1 cellular context compared by ENCODE assay signal in the genomic region with DNA sequence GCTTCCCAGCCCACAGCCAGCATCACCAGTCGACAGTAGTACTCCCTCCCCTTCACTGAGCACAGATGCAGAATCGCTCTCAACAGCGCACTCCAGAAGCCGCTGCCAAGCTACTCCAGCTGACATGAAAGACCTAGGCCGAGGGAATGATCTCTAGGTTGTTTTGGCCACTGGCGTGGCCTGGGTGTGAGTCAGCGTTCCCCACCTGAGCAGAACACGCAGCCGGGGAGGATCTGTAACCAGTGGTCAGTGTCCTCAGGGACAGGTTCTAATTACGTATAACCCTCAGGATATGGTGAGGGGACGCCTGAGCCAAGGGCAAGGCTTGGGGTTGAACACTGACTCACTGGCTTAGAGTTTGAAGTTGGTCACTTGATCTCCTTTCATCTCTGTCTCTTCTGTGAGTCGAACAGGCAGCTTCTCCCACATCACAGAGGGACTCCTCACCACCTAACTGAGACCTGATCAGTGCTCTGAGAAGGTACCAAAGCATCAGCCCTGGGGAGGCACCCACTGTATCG.
A peak's percentile ranks its signal among the peaks of the same experiment; 100 is the strongest.
TF ChIP-seq lines count a peak whose summit lies in the region.

No MANE protein-coding gene starts in this region.

TF ChIP-seq in K562, 482 proteins besides CTCF, POLR2A, EP300 and RAD21 (continued from another document and continues in another):
- TF ChIP-seq, protein P1, sequence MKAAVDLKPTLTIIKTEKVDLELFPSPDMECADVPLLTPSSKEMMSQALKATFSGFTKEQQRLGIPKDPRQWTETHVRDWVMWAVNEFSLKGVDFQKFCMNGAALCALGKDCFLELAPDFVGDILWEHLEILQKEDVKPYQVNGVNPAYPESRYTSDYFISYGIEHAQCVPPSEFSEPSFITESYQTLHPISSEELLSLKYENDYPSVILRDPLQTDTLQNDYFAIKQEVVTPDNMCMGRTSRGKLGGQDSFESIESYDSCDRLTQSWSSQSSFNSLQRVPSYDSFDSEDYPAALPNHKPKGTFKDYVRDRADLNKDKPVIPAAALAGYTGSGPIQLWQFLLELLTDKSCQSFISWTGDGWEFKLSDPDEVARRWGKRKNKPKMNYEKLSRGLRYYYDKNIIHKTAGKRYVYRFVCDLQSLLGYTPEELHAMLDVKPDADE (conservative IDR thresholded peaks at IDR 0.05; ENCODE audit: control insufficient read depth, low read depth, low read length), result no peak
- TF ChIP-seq, protein P2, sequence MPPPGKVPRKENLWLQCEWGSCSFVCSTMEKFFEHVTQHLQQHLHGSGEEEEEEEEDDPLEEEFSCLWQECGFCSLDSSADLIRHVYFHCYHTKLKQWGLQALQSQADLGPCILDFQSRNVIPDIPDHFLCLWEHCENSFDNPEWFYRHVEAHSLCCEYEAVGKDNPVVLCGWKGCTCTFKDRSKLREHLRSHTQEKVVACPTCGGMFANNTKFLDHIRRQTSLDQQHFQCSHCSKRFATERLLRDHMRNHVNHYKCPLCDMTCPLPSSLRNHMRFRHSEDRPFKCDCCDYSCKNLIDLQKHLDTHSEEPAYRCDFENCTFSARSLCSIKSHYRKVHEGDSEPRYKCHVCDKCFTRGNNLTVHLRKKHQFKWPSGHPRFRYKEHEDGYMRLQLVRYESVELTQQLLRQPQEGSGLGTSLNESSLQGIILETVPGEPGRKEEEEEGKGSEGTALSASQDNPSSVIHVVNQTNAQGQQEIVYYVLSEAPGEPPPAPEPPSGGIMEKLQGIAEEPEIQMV (tag; conservative IDR thresholded peaks at IDR 0.05; ENCODE audit: low read depth), result peak; percentile 19; the same call in 1 of the 2 replicates
- TF ChIP-seq, protein P3, sequence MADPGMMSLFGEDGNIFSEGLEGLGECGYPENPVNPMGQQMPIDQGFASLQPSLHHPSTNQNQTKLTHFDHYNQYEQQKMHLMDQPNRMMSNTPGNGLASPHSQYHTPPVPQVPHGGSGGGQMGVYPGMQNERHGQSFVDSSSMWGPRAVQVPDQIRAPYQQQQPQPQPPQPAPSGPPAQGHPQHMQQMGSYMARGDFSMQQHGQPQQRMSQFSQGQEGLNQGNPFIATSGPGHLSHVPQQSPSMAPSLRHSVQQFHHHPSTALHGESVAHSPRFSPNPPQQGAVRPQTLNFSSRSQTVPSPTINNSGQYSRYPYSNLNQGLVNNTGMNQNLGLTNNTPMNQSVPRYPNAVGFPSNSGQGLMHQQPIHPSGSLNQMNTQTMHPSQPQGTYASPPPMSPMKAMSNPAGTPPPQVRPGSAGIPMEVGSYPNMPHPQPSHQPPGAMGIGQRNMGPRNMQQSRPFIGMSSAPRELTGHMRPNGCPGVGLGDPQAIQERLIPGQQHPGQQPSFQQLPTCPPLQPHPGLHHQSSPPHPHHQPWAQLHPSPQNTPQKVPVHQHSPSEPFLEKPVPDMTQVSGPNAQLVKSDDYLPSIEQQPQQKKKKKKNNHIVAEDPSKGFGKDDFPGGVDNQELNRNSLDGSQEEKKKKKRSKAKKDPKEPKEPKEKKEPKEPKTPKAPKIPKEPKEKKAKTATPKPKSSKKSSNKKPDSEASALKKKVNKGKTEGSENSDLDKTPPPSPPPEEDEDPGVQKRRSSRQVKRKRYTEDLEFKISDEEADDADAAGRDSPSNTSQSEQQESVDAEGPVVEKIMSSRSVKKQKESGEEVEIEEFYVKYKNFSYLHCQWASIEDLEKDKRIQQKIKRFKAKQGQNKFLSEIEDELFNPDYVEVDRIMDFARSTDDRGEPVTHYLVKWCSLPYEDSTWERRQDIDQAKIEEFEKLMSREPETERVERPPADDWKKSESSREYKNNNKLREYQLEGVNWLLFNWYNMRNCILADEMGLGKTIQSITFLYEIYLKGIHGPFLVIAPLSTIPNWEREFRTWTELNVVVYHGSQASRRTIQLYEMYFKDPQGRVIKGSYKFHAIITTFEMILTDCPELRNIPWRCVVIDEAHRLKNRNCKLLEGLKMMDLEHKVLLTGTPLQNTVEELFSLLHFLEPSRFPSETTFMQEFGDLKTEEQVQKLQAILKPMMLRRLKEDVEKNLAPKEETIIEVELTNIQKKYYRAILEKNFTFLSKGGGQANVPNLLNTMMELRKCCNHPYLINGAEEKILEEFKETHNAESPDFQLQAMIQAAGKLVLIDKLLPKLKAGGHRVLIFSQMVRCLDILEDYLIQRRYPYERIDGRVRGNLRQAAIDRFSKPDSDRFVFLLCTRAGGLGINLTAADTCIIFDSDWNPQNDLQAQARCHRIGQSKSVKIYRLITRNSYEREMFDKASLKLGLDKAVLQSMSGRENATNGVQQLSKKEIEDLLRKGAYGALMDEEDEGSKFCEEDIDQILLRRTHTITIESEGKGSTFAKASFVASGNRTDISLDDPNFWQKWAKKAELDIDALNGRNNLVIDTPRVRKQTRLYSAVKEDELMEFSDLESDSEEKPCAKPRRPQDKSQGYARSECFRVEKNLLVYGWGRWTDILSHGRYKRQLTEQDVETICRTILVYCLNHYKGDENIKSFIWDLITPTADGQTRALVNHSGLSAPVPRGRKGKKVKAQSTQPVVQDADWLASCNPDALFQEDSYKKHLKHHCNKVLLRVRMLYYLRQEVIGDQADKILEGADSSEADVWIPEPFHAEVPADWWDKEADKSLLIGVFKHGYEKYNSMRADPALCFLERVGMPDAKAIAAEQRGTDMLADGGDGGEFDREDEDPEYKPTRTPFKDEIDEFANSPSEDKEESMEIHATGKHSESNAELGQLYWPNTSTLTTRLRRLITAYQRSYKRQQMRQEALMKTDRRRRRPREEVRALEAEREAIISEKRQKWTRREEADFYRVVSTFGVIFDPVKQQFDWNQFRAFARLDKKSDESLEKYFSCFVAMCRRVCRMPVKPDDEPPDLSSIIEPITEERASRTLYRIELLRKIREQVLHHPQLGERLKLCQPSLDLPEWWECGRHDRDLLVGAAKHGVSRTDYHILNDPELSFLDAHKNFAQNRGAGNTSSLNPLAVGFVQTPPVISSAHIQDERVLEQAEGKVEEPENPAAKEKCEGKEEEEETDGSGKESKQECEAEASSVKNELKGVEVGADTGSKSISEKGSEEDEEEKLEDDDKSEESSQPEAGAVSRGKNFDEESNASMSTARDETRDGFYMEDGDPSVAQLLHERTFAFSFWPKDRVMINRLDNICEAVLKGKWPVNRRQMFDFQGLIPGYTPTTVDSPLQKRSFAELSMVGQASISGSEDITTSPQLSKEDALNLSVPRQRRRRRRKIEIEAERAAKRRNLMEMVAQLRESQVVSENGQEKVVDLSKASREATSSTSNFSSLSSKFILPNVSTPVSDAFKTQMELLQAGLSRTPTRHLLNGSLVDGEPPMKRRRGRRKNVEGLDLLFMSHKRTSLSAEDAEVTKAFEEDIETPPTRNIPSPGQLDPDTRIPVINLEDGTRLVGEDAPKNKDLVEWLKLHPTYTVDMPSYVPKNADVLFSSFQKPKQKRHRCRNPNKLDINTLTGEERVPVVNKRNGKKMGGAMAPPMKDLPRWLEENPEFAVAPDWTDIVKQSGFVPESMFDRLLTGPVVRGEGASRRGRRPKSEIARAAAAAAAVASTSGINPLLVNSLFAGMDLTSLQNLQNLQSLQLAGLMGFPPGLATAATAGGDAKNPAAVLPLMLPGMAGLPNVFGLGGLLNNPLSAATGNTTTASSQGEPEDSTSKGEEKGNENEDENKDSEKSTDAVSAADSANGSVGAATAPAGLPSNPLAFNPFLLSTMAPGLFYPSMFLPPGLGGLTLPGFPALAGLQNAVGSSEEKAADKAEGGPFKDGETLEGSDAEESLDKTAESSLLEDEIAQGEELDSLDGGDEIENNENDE (IDR thresholded peaks at IDR 0.05; ENCODE audit: low read depth, low read length), result no peak
- TF ChIP-seq TAF1 (IDR thresholded peaks at IDR 0.05; ENCODE audit: control insufficient read depth, extremely low read depth, insufficient read depth, low read length, severe bottlenecking), result no peak
- TF ChIP-seq MTF1 (CRISPR knock-in tag; IDR thresholded peaks at IDR 0.05; ENCODE audit: borderline replicate concordance), result no peak
- peak; percentile 80 for TF ChIP-seq HDAC2 (IDR thresholded peaks at IDR 0.05)
- no peak for TF ChIP-seq PRPF4 (IDR thresholded peaks at IDR 0.05; ENCODE audit: insufficient read depth, low read depth, low read length, poor library complexity, severe bottlenecking)
- TF ChIP-seq, protein P4, sequence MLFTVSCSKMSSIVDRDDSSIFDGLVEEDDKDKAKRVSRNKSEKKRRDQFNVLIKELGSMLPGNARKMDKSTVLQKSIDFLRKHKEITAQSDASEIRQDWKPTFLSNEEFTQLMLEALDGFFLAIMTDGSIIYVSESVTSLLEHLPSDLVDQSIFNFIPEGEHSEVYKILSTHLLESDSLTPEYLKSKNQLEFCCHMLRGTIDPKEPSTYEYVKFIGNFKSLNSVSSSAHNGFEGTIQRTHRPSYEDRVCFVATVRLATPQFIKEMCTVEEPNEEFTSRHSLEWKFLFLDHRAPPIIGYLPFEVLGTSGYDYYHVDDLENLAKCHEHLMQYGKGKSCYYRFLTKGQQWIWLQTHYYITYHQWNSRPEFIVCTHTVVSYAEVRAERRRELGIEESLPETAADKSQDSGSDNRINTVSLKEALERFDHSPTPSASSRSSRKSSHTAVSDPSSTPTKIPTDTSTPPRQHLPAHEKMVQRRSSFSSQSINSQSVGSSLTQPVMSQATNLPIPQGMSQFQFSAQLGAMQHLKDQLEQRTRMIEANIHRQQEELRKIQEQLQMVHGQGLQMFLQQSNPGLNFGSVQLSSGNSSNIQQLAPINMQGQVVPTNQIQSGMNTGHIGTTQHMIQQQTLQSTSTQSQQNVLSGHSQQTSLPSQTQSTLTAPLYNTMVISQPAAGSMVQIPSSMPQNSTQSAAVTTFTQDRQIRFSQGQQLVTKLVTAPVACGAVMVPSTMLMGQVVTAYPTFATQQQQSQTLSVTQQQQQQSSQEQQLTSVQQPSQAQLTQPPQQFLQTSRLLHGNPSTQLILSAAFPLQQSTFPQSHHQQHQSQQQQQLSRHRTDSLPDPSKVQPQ (CRISPR knock-in tag; IDR thresholded peaks at IDR 0.05; ENCODE audit: borderline replicate concordance), result no peak
- TF ChIP-seq FIP1L1 (IDR thresholded peaks at IDR 0.05; ENCODE audit: low read depth, low read length, poor library complexity, severe bottlenecking), result no peak
- no peak; the same call in 1 of the 2 replicates for TF ChIP-seq SUPT5H (IDR thresholded peaks at IDR 0.05)
- no peak for TF ChIP-seq RBM14 (IDR thresholded peaks at IDR 0.05; ENCODE audit: borderline replicate concordance, insufficient read depth, low read depth, low read length)
- TF ChIP-seq, protein P5, sequence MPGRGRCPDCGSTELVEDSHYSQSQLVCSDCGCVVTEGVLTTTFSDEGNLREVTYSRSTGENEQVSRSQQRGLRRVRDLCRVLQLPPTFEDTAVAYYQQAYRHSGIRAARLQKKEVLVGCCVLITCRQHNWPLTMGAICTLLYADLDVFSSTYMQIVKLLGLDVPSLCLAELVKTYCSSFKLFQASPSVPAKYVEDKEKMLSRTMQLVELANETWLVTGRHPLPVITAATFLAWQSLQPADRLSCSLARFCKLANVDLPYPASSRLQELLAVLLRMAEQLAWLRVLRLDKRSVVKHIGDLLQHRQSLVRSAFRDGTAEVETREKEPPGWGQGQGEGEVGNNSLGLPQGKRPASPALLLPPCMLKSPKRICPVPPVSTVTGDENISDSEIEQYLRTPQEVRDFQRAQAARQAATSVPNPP (IDR thresholded peaks at IDR 0.05; ENCODE audit: borderline replicate concordance, insufficient read depth, insufficient read length), result no peak
- peak; percentile 33; the same call in 1 of the 2 replicates for TF ChIP-seq SMARCC2 (IDR thresholded peaks at IDR 0.05; ENCODE audit: low read depth)
- TF ChIP-seq SMAD4 (CRISPR knock-in tag; conservative IDR thresholded peaks at IDR 0.05), result peak; percentile 68
- no peak for TF ChIP-seq ZNF347 (CRISPR knock-in tag; IDR thresholded peaks at IDR 0.05; ENCODE audit: low read depth)
- peak; percentile 75 for TF ChIP-seq JUN (IDR thresholded peaks at IDR 0.05; ENCODE audit: borderline replicate concordance, low read depth, low read length)
- 0 out of 2 replicates have a peak, but pooled peaks have one; percentile 30 for TF ChIP-seq JUN (CRISPR knock-in tag; IDR thresholded peaks at IDR 0.05; ENCODE audit: borderline replicate concordance)
- TF ChIP-seq CREB1 (IDR thresholded peaks at IDR 0.05), result peak; percentile 41; the same call in 1 of the 2 replicates
- peak; percentile 47; the same call in 1 of the 2 replicates for TF ChIP-seq CREB1 (CRISPR knock-in tag; IDR thresholded peaks at IDR 0.05)
- no peak for TF ChIP-seq NFATC3 (IDR thresholded peaks at IDR 0.05)
- no peak for TF ChIP-seq ZNF586 (CRISPR knock-in tag; conservative IDR thresholded peaks at IDR 0.05)
- no peak for TF ChIP-seq SIRT6 (IDR thresholded peaks at IDR 0.05; ENCODE audit: low read depth, low read length)
- TF ChIP-seq, protein P6, sequence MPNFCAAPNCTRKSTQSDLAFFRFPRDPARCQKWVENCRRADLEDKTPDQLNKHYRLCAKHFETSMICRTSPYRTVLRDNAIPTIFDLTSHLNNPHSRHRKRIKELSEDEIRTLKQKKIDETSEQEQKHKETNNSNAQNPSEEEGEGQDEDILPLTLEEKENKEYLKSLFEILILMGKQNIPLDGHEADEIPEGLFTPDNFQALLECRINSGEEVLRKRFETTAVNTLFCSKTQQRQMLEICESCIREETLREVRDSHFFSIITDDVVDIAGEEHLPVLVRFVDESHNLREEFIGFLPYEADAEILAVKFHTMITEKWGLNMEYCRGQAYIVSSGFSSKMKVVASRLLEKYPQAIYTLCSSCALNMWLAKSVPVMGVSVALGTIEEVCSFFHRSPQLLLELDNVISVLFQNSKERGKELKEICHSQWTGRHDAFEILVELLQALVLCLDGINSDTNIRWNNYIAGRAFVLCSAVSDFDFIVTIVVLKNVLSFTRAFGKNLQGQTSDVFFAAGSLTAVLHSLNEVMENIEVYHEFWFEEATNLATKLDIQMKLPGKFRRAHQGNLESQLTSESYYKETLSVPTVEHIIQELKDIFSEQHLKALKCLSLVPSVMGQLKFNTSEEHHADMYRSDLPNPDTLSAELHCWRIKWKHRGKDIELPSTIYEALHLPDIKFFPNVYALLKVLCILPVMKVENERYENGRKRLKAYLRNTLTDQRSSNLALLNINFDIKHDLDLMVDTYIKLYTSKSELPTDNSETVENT (CRISPR knock-in tag; IDR thresholded peaks at IDR 0.05), result no peak
- no peak for TF ChIP-seq FOXP1 (CRISPR knock-in tag; IDR thresholded peaks at IDR 0.05)
- TF ChIP-seq TAF7 (tag; IDR thresholded peaks at IDR 0.05), result no peak
- TF ChIP-seq ZKSCAN1 (IDR thresholded peaks at IDR 0.05; ENCODE audit: low read depth, low read length), result peak; percentile 22; the same call in 1 of the 2 replicates
- TF ChIP-seq BACH1 (tag; IDR thresholded peaks at IDR 0.05), result peak; percentile 77
- TF ChIP-seq, protein P7, sequence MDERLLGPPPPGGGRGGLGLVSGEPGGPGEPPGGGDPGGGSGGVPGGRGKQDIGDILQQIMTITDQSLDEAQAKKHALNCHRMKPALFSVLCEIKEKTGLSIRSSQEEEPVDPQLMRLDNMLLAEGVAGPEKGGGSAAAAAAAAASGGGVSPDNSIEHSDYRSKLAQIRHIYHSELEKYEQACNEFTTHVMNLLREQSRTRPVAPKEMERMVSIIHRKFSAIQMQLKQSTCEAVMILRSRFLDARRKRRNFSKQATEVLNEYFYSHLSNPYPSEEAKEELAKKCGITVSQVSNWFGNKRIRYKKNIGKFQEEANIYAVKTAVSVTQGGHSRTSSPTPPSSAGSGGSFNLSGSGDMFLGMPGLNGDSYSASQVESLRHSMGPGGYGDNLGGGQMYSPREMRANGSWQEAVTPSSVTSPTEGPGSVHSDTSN (CRISPR knock-in tag; IDR thresholded peaks at IDR 0.05; ENCODE audit: low read depth), result no peak
- TF ChIP-seq, protein P7 (tag; conservative IDR thresholded peaks at IDR 0.05; ENCODE audit: low read depth), result no peak
- peak; percentile 26 for TF ChIP-seq DACH1 (IDR thresholded peaks at IDR 0.05; ENCODE audit: partially characterized antibody)
